Comparison of ENCODE assay signal across 9 cellular contexts in the genomic region with DNA sequence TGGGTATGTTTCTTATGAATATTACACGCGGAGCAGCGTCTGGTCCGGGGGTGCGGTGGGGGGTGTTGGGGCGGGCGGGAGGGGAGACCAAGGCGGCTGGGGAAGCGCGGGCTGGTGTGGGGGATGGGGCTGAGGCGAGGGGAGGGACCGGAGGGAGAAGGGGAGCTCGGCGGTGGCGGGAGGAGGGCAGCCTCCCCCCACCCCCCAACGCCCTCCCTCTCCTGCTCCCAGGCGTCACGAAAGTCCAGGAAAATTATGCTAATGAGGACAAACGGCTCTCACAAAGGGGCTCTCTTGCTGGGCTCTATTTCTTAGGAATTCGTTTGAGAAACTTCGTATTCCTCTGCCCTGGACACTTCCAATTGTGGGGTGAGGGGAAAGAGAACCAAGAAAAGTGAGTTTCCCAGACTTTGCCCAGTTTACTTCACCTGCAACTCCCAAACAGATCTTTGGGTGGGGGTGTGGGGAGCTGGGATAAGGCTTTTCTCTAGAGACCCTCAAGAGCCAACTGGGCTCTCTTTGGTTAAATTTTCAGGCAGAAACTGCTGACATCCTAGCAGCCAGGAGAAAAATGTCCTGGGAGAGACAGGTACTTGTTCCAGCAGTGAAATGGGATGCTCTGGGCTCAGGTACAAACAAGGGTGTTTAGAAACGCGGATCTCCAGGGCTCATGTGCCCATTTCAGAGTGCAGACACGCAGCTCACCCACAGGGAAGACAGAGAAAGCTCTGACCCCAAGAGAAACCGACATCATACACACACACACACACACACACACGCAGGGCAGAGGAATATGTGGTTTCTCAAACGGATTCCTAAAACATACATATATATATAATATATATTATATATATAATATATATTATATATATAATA. TPM values are rescaled to one million over a fixed set of nuclear protein-coding genes. Genes with fewer than 3 reads are reported as not detected.
DNase-seq lines count a peak whose midpoint lies in the region; ATAC-seq and TF ChIP-seq lines count a peak whose summit lies in the region.
"Had no signal": no experiment of that assay in that cellular context is flagged by ENCODE, and none has a peak within 500 bp of the region (broad histone marks: within the 10 kb centered on the region; RNA-seq: fewer than 3 reads in every experiment).

No MANE protein-coding gene starts in this region.

- H3K4me1 ChIP-seq in transverse colon: peaks cover 22 to 92% (median 79%) of the 10 kb centered on the region in 4 donors

- TF ChIP-seq CTCF in brain microvascular endothelial cell (IDR thresholded peaks at IDR 0.05; ENCODE audit: low read depth, low read length, missing control alignments) (no peak), transverse colon (IDR thresholded peaks at IDR 0.05) (no peak)

- DNase-seq in NCI-H524 (lab: John Stamatoyannopoulos, UW) (peak; percentile 58 to 59), NCI-H524 treated with DMSO at 0.1 percent for 48 hours (lab: John Stamatoyannopoulos, UW) (no peak), brain microvascular endothelial cell (no peak), lung microvascular endothelial cell (ENCODE audit: low read depth in 2 of 2) (peak; percentile 67 to 82), transverse colon (peak; percentile 52), OCI-M1 (lab: John Stamatoyannopoulos, UW) (no peak)
- DNase-seq: posterior cingulate gyrus had no signal

- H3K4me3 ChIP-seq in brain microvascular endothelial cell (ENCODE audit: low read depth, low read length): peak overlapping the region; percentile 57
- peak overlapping the region; percentile 45 to 59 (median 50) for H3K4me3 ChIP-seq in transverse colon

- no peak for ATAC-seq in GM18909 (IDR thresholded peaks at IDR 0.05; ENCODE audit: poor library complexity, unreplicated experiment)
- ATAC-seq in HG03469 (IDR thresholded peaks at IDR 0.05; ENCODE audit: unreplicated experiment): no peak

- no peak for TF ChIP-seq POLR2A in transverse colon (IDR thresholded peaks at IDR 0.05)

- TF ChIP-seq EP300 in transverse colon (IDR thresholded peaks at IDR 0.05; ENCODE audit: low read depth): no peak

- no peaks in the 10 kb centered on the region for H3K36me3 ChIP-seq in brain microvascular endothelial cell (replicated peaks)
- no peaks in the 10 kb centered on the region for H3K36me3 ChIP-seq in transverse colon

- H3K27ac ChIP-seq in brain microvascular endothelial cell: no peak overlapping the region
- peak overlapping the region; percentile 90 to 96 (median 92) for H3K27ac ChIP-seq in transverse colon

- 0 to 33% methylated on average over 4 to 15 of the region's 27 CpGs for WGBS in transverse colon (ENCODE audit: low coverage in 1 of 2), 2 donors

- peaks cover 92% of the 10 kb centered on the region for H3K27me3 ChIP-seq in brain microvascular endothelial cell (replicated peaks)
- H3K27me3 ChIP-seq in transverse colon: no peaks in the 10 kb centered on the region

- in situ Hi-C loops in brain microvascular endothelial cell (cut with HindIII; ENCODE audit: low pct_ligation_motif_present, low sequenced_read_pairs): no loop called here
- in situ Hi-C loops in transverse colon (cut with MboI; ENCODE audit: low pct_ligation_motif_present in 1 of 4, low pct_unique_long_range_greater_than_20kb in 1 of 4, low sequenced_read_pairs in 3 of 4): no loop called here

- intact Hi-C loops in transverse colon (cut with DNase I; ENCODE audit: low total_unique reads): no loop called here

- no peaks in the 10 kb centered on the region for H3K9me3 ChIP-seq in transverse colon

RNA-seq across cellular contexts. Expression of a gene that starts 11.7 kb away (rescaled TPM):
- 0.20 and 0.22 TPM in 2 replicates for total RNA-seq in lung microvascular endothelial cell
- total RNA-seq in transverse colon: 10 to 100 TPM in 1 of 4 donors, 1 to 10 TPM in 3; 2.7 to 16.1 (median 5.2) TPM

RNA-seq across cellular contexts. Expression of a gene that starts 16.3 kb away (rescaled TPM):
- total RNA-seq in lung microvascular endothelial cell (0.22 and 0.79 TPM in 2 replicates), transverse colon (10 to 100 TPM in 2 of 4 donors, 1 to 10 TPM in 2; 3.5 to 42.4 (median 10.6) TPM)

RNA-seq across cellular contexts. Expression of a gene that starts 18.4 kb away (rescaled TPM):
- total RNA-seq in lung microvascular endothelial cell: 0.40 and 0.44 TPM in 2 replicates
- total RNA-seq in transverse colon: 1 to 10 TPM; 1.4 to 3.2 (median 1.8) TPM

RNA-seq across cellular contexts. Expression of a gene that starts 29.3 kb away (rescaled TPM):
- 5.8 and 7.0 TPM in 2 replicates for total RNA-seq in lung microvascular endothelial cell
- total RNA-seq in transverse colon: 10 to 100 TPM; 18.3 to 89.8 (median 31.6) TPM

RNA-seq across cellular contexts. Expression of a gene that starts 33.3 kb away (rescaled TPM):
- total RNA-seq in lung microvascular endothelial cell (2.0 and 2.4 TPM in 2 replicates), transverse colon (10 to 100 TPM; 12.9 to 27.8 (median 17.3) TPM)

Comparison
In these comparisons a context has a peak if more than half of its experiments do, and no peak if none do; other contexts are left out.
1. DNase-seq: peak in NCI-H524 (2 of 2), lung microvascular endothelial cell (2 of 2) and transverse colon (single experiment); none in NCI-H524 treated with DMSO at 0.1 percent for 48 hours (single experiment), brain microvascular endothelial cell (single experiment) and OCI-M1 (single experiment).